35 cellular contexts compared by ENCODE assay signal in the genomic region with DNA sequence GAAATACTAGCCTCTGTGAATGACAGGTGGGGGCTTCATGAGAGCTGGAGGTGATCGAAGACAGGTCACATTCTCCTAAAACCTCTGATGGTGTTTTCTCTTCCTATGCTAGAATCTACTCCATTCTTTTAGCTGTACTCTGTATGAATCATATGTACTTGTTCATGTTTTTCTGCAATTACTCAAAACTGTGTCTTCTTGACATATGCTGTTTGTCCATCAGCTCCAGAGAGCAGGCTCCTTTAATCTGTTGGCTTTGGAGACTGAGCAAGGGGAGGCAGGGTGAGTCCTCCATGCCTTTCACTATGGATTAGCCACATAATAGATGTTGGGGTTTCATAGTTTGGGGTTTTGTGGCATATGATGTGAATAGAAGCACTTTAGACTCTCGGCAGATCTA.
"Had no signal": no experiment of that assay in that cellular context is flagged by ENCODE, and none has a peak within 500 bp of the region (broad histone marks: within the 10 kb centered on the region; RNA-seq: fewer than 3 reads in every experiment).

No MANE protein-coding gene starts in this region.

- H3K9ac ChIP-seq: KMS-11 had no signal

- DNase-seq: Karpas-422, Kasumi-1, KG1, MG63, MM.1S, MV-4-11, NCI-H1048, NCI-H1092, NCI-H1092 treated with DMSO at 0.1 percent for 48 hours, NCI-H1105, NCI-H1105 treated with DMSO at 0.1 percent for 48 hours, NCI-H1417, NCI-H1417 treated with DMSO at 0.1 percent for 48 hours, NCI-H1436, NCI-H1436 treated with DMSO at 0.1 percent for 48 hours, NCI-H146, NCI-H1694, NCI-H1694 treated with DMSO at 0.1 percent for 48 hours, NCI-H187, NCI-H187 treated with DMSO at 0.1 percent for 48 hours, NCI-H1930, NCI-H2029, NCI-H2081, NCI-H2081 treated with DMSO at 0.1 percent for 48 hours, NCI-H2107, NCI-H2171, NCI-H2171 treated with DMSO at 0.1 percent for 48 hours, NCI-H2227 treated with DMSO at 0.1 percent for 48 hours, NCI-H226, NCI-H345, NCI-H446, NCI-H446 treated with DMSO at 0.1 percent for 48 hours, NCI-H510A, NCI-H510A treated with DMSO at 0.1 percent for 48 hours had no signal

- H3K36me3 ChIP-seq: MG63 had no signal

- H3K9me3 ChIP-seq: MG63 had no signal

- H3K4me3 ChIP-seq: MG63 had no signal

- H3K27ac ChIP-seq: KMS-11 had no signal

- H3K4me2 ChIP-seq: KMS-11 had no signal

- H3K27me3 ChIP-seq: MG63 had no signal
